ENCODE assay signal across 10 cellular contexts in the genomic region with DNA sequence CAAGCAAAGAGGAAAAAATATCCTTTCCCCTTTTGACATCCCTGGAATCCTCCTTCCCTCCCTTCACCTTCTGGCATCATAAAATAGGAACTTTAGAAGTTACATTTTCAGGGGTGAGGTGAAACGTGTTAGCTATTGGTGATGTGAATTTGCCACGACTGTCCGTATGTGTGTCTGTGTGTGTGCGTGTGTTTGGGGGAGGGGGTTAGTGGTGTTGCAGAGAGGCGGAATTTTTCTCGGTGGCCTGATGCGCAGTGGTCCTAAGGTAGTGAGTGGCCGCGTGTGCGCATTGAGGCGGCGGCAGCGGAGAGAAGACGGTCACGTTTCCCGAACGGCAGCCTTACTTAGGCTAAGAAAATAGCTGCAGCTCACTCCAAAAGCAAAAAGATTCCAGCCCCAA. TPM values are rescaled to one million over a fixed set of nuclear protein-coding genes. Genes with fewer than 3 reads are reported as not detected.
DNase-seq lines count a peak whose midpoint lies in the region; ATAC-seq and TF ChIP-seq lines count a peak whose summit lies in the region.
"Had no signal": no experiment of that assay in that cellular context is flagged by ENCODE, and none has a peak within 500 bp of the region (broad histone marks: within the 10 kb centered on the region; RNA-seq: fewer than 3 reads in every experiment).

No MANE protein-coding gene starts in this region.

- ATAC-seq in gastroesophageal sphincter = no peak

- H4K20me1 ChIP-seq in GM23248 (ENCODE audit: insufficient read depth) = peaks cover 8% of the 10 kb centered on the region; the same call in 1 of the 2 replicates

- TF ChIP-seq EP300 in gastroesophageal sphincter (IDR thresholded peaks at IDR 0.05) = no peak

- H3K27me3 ChIP-seq in GM23248 (replicated peaks; ENCODE audit: insufficient read depth) = no peaks in the 10 kb centered on the region
- H3K27me3 ChIP-seq in gastroesophageal sphincter = peaks cover 69% of the 10 kb centered on the region
- H3K27me3 ChIP-seq in prostate gland (replicated peaks; ENCODE audit: insufficient read depth) = peaks cover 17% of the 10 kb centered on the region

- 2% methylated on average over 17 of the region's 17 CpGs for WGBS in GM23248 (ENCODE audit: low coverage in 1 of 2, low lambda C conversion rate in 2 of 2, missing lambda C conversion rate in 2 of 2), 2 experiments
- WGBS in gastroesophageal sphincter (ENCODE audit: low coverage in 1 of 2), 2 donors = 0 to 4% methylated on average over 12 to 13 of the region's 17 CpGs
- under 1% methylated on average over 17 of the region's 17 CpGs for WGBS in prostate gland

- H3K9ac ChIP-seq in GM23248 = peak overlapping the region; percentile 92
- H3K9ac ChIP-seq in SK-N-MC (ENCODE audit: insufficient read length) = peak overlapping the region; percentile 90

- H3K4me3 ChIP-seq in GM23248 (peak overlapping the region; percentile 96), SK-N-MC (peak overlapping the region; percentile 95), gastroesophageal sphincter (peak overlapping the region; percentile 39 to 65), prostate gland (peak overlapping the region; percentile 42 to 49)

- peak overlapping the region; percentile 97 for H2AFZ ChIP-seq in GM23248

- H3K9me3 ChIP-seq in GM23248 (ENCODE audit: low read depth) (no peaks in the 10 kb centered on the region), SK-N-MC (ENCODE audit: low read depth, low read length) (no peaks in the 10 kb centered on the region), gastroesophageal sphincter (no peaks in the 10 kb centered on the region), prostate gland (no peaks in the 10 kb centered on the region)

- H3K36me3 ChIP-seq in GM23248 (ENCODE audit: low read depth) (no peaks in the 10 kb centered on the region), SK-N-MC (ENCODE audit: insufficient read depth, low read length) (peaks cover 23% of the 10 kb centered on the region), gastroesophageal sphincter (no peaks in the 10 kb centered on the region), prostate gland (no peaks in the 10 kb centered on the region)

- intact Hi-C loops in prostate gland (cut with DNase I) = loop anchor here (10.0 kb wide), 2 partner anchors 520 to 1280 kb away; no protein-coding TSS in a partner anchor

- peaks cover 93% of the 10 kb centered on the region for H3K79me2 ChIP-seq in GM23248 (ENCODE audit: insufficient read depth)

- in situ Hi-C loops in GM23248 (cut with MboI) (loop anchor here (25.0 kb wide), 1 partner anchor 1622 kb away; no protein-coding TSS in a partner anchor), GM13976 (cut with MboI; ENCODE audit: low sequenced_read_pairs, unreplicated experiment) (no loop called here)

- H3K9me2 ChIP-seq in GM23248 (ENCODE audit: insufficient read depth) = no peaks in the 10 kb centered on the region

- peak overlapping the region; percentile 99 for H3K4me2 ChIP-seq in GM23248 (ENCODE audit: unreplicated experiment)

- H3K4me1 ChIP-seq in GM23248 (ENCODE audit: insufficient read depth) = peaks cover 31% of the 10 kb centered on the region
- H3K4me1 ChIP-seq in gastroesophageal sphincter = peaks cover 0 to 53% (median 0%) of the 10 kb centered on the region in 3 donors
- no peaks in the 10 kb centered on the region for H3K4me1 ChIP-seq in prostate gland (replicated peaks)

- H3F3A ChIP-seq in GM23248 (ENCODE audit: insufficient read depth) = peaks cover 48% of the 10 kb centered on the region

- DNase-seq in GM23248 = peak; percentile 58
- no peak for DNase-seq in SK-N-MC (ENCODE audit: low read depth, low spot score)
- DNase-seq in prostate gland (ENCODE audit: low spot score) = peak; percentile 5
- no peak for DNase-seq in stimulated activated naive CD4-positive, alpha-beta T cell treated with Interleukin-2 at 50 U/mL for 16 hours (lab: John Stamatoyannopoulos, UW)
- no peak for DNase-seq in GM13976 (ENCODE audit: low spot score)
- no peak for DNase-seq in COLO668 (lab: John Stamatoyannopoulos, UW; ENCODE audit: unreplicated experiment)
- no peak for DNase-seq in hepatic stellate cell (ENCODE audit: low spot score)
- DNase-seq: activated T-cell treated with anti-CD3 and anti-CD28 coated beads, Interleukin-2, amount 50 U/mL, for 48 hours; NCI-H526 treated with DMSO at 0.1 percent for 48 hours had no signal

- TF ChIP-seq POLR2A in gastroesophageal sphincter (IDR thresholded peaks at IDR 0.05) = no peak
- no peak for TF ChIP-seq POLR2A in prostate gland (IDR thresholded peaks at IDR 0.05)

- H3K27ac ChIP-seq in GM23248 (peak overlapping the region; percentile 87), SK-N-MC (peak overlapping the region; percentile 86), gastroesophageal sphincter (peak overlapping the region in 3 of 4 donors; percentile 48 to 82 (median 72)), prostate gland (peak overlapping the region in 1 of 2 donors; percentile 62)

- TF ChIP-seq CTCF in gastroesophageal sphincter (IDR thresholded peaks at IDR 0.05) (no peak), prostate gland (IDR thresholded peaks at IDR 0.05) (no peak), GM13976 (IDR thresholded peaks at IDR 0.05; ENCODE audit: borderline replicate concordance, control extremely low read depth, extremely low read depth, insufficient read depth, missing control alignments) (no peak)

RNA-seq across cellular contexts. Expression of a gene that starts 4.5 kb away (rescaled TPM):
- 72.8 and 94.1 TPM in 2 replicates for total RNA-seq in GM23248 (2014; rRNA removed; shearing (Covaris generic))
- polyA plus RNA-seq in GM23248 (2016; fragmentation: Nextera tagmentation; extraction: Ambion mirVana) = 34.9 and 40.0 TPM in 2 replicates
- total RNA-seq in gastroesophageal sphincter (10 to 100 TPM in 3 of 4 donors, 1 to 10 TPM in 1; 9.2 to 30.8 (median 16.4) TPM), prostate gland (10 to 100 TPM in 1 of 2 donors, 1 to 10 TPM in 1; 6.8 to 59.1 TPM)

Comparison
In these comparisons a context has a peak if more than half of its experiments do, and no peak if none do; other contexts are left out.
1. DNase-seq: peak in GM23248 (single experiment) and prostate gland (single experiment); none in SK-N-MC (single experiment), stimulated activated naive CD4-positive, alpha-beta T cell treated with Interleukin-2 at 50 U/mL for 16 hours (single experiment), GM13976 (single experiment), COLO668 (single experiment) and hepatic stellate cell (single experiment).
2. H3K4me3 ChIP-seq: peak in every context shown above with its lines; median percentile 96 in GM23248; 95 in SK-N-MC; 52 in gastroesophageal sphincter; 46 in prostate gland.